In the genomic region with DNA sequence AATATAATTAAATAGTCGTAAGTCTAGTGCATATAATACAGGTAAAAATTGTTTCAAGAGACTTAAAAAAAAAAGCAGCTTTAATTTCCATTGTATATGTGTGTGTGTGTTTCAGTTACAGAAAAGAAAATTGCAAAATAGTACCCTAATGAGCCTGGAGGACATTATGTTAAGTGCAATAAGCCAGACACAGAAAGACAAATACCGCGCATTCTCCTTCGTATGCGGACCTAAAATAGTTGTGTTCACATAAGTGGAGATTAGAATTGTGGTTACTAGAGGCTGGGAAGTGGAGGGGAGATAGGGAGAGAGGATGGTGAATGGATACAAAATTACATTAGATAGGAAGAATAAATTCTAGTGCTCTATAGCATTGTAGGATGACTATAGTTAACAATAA, we compare ENCODE assay signal across 18 cellular contexts.
"Had no signal": no experiment of that assay in that cellular context is flagged by ENCODE, and none has a peak within 500 bp of the region (broad histone marks: within the 10 kb centered on the region; RNA-seq: fewer than 3 reads in every experiment).

No MANE protein-coding gene starts in this region.

- H3K9me3 ChIP-seq: heart left ventricle, psoas muscle, right lobe of liver, spleen, suprapubic skin had no signal

- H3K27me3 Mint-ChIP-seq: activated CD4-positive, alpha-beta T cell treated with anti-CD3 and anti-CD28 coated beads, Interleukin-2, amount 10 ng/mL, durations not matched to agents 7 days and 5 days; activated naive CD8-positive, alpha-beta T cell treated with anti-CD3 and anti-CD28 coated beads, Interleukin-2, amount 10 ng/mL, durations not matched to agents 7 days and 5 days had no signal

- H3K27ac Mint-ChIP-seq: activated CD4-positive, alpha-beta T cell treated with anti-CD3 and anti-CD28 coated beads, Interleukin-2, amount 10 ng/mL, durations not matched to agents 7 days and 5 days; activated naive CD8-positive, alpha-beta T cell treated with anti-CD3 and anti-CD28 coated beads, Interleukin-2, amount 10 ng/mL, durations not matched to agents 7 days and 5 days; nephron progenitor cell had no signal

- H3K27me3 ChIP-seq: foreskin keratinocyte, heart left ventricle, right lobe of liver, spleen, suprapubic skin had no signal

- H3K4me3 Mint-ChIP-seq: activated CD4-positive, alpha-beta T cell treated with anti-CD3 and anti-CD28 coated beads, Interleukin-2, amount 10 ng/mL, durations not matched to agents 7 days and 5 days; activated naive CD8-positive, alpha-beta T cell treated with anti-CD3 and anti-CD28 coated beads, Interleukin-2, amount 10 ng/mL, durations not matched to agents 7 days and 5 days; nephron progenitor cell had no signal

- H3K27ac ChIP-seq: foreskin keratinocyte, psoas muscle, suprapubic skin, WERI-Rb-1 had no signal

- H3K4me3 ChIP-seq: heart left ventricle, psoas muscle, right lobe of liver, spleen, suprapubic skin had no signal

- H3K9me3 Mint-ChIP-seq: activated CD4-positive, alpha-beta T cell treated with anti-CD3 and anti-CD28 coated beads, Interleukin-2, amount 10 ng/mL, durations not matched to agents 7 days and 5 days; activated naive CD8-positive, alpha-beta T cell treated with anti-CD3 and anti-CD28 coated beads, Interleukin-2, amount 10 ng/mL, durations not matched to agents 7 days and 5 days; nephron progenitor cell had no signal

- ATAC-seq: foreskin keratinocyte, heart left ventricle, left lobe of liver, psoas muscle, right lobe of liver had no signal

- DNase-seq: activated CD4-positive, alpha-beta T cell treated with anti-CD3 and anti-CD28 coated beads, Interleukin-2, amount 10 ng/mL, durations not matched to agents 7 days and 5 days; activated CD8-positive, alpha-beta memory T cell treated with anti-CD3 and anti-CD28 coated beads for 24 hours; activated effector memory CD4-positive, alpha-beta T cell treated with Interleukin-2 at 50 U/mL for 16 hours; activated naive CD8-positive, alpha-beta T cell treated with anti-CD3 and anti-CD28 coated beads, Interleukin-2, amount 10 ng/mL, durations not matched to agents 7 days and 5 days; aorta; foreskin keratinocyte; heart left ventricle; nephron progenitor cell; psoas muscle; right lobe of liver; spleen; stimulated activated CD4-positive, alpha-beta T cell treated with anti-CD3 and anti-CD28 coated beads, Interleukin-1b, Interleukin-23, amount 100 ng/mL, for 48 hours; stimulated activated naive CD4-positive, alpha-beta T cell; T-helper 9 cell; WERI-Rb-1 had no signal

- FAIRE-seq: bronchial epithelial cell had no signal
